19 cellular contexts compared by ENCODE assay signal in the genomic region with DNA sequence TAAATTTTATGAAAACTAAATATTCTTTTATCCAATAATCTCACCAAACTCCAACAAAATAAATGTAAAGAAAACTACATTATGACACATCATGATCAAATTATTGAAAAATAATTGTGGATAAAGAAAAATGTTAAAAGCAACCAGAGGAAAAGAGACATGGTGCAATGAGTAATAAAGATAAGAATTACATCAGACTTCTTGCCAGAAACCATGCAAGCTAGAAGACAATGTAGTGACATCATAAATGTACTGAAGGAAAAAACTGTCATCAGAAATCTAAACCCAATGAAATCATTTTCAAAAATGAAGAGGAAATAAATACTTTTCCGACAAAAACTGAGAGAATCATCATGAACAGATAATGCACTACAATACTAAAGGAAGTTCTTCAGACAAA.
DNase-seq lines count a peak whose midpoint lies in the region; ATAC-seq, FAIRE-seq and TF ChIP-seq lines count a peak whose summit lies in the region.
"Had no signal": no experiment of that assay in that cellular context is flagged by ENCODE, and none has a peak within 500 bp of the region (broad histone marks: within the 10 kb centered on the region; RNA-seq: fewer than 3 reads in every experiment).

No MANE protein-coding gene starts in this region.

- no peaks in the 10 kb centered on the region for H4K20me1 ChIP-seq in IMR-90 (ENCODE audit: insufficient read depth, low read length)

- H3K18ac ChIP-seq in IMR-90 (ENCODE audit: low read depth, low read length), result no peak overlapping the region

- no peak overlapping the region for H2BK20ac ChIP-seq in IMR-90 (ENCODE audit: low read depth, low read length)

- H3K9ac ChIP-seq in IMR-90 (ENCODE audit: low read depth, low read length), result no peak overlapping the region

- no peaks in the 10 kb centered on the region for H3K9me1 ChIP-seq in IMR-90 (ENCODE audit: insufficient read depth, low read length)

- H4K91ac ChIP-seq in IMR-90 (ENCODE audit: insufficient read depth, low read depth, low read length), result no peak overlapping the region

- H4K5ac ChIP-seq in IMR-90 (ENCODE audit: low read depth, low read length), result no peak overlapping the region

- DNase-seq in EL, result peak; percentile 15
- DNase-seq in IMR-90, result peak; percentile 40
- peak; percentile 31 for DNase-seq in choroid plexus epithelial cell (ENCODE audit: low read depth)
- DNase-seq in effector CD4-positive, alpha-beta T cell, result no peak
- DNase-seq: ACHN; C1 segment of cervical spinal cord; CD8-positive, alpha-beta memory T cell; DMS79 treated with DMSO at 0.1 percent for 48 hours; GDM1; NCI-H1417; NCI-H187; NCI-H2107; NCI-H510A; NCI-H774; SHP77 treated with DMSO at 0.1 percent for 48 hours had no signal

- BruUV-seq in IMR-90 (replicated peaks; lab: Mats Ljungman, UMichigan), result no TSS peak

- no peak overlapping the region for H2BK120ac ChIP-seq in IMR-90 (ENCODE audit: low read depth, low read length)

- ATAC-seq in IMR-90 (ENCODE audit: low read depth) (no peak), GM19395 (IDR thresholded peaks at IDR 0.05; ENCODE audit: unreplicated experiment) (no peak), GM18907 (IDR thresholded peaks at IDR 0.05; ENCODE audit: unreplicated experiment) (no peak)

- no peak overlapping the region for H2BK15ac ChIP-seq in IMR-90 (ENCODE audit: low read depth, low read length)

- no peak overlapping the region for H2BK5ac ChIP-seq in IMR-90 (ENCODE audit: low read depth, low read length, poor library complexity, severe bottlenecking)

- H2AFZ ChIP-seq in IMR-90 (replicated peaks; ENCODE audit: low read length, poor library complexity), result no peak overlapping the region

- no peak overlapping the region for H3K4ac ChIP-seq in IMR-90 (ENCODE audit: low read depth, low read length)

- H3K4me2 ChIP-seq in IMR-90 (ENCODE audit: low read depth, low read length), result no peak overlapping the region

- dilution Hi-C loops in IMR-90 (cut with HindIII; ENCODE audit: low sequenced_read_pairs, unreplicated experiment), result no loop called here

- H3K4me1 ChIP-seq in IMR-90 (ENCODE audit: control insufficient read depth, insufficient read depth, low read length), result no peaks in the 10 kb centered on the region

- no peak for TF ChIP-seq RAD21 in IMR-90 (IDR thresholded peaks at IDR 0.05; ENCODE audit: low read length)

- POLR2A ChIA-PET in IMR-90 (lab: Charles Lee; ENCODE audit: unreplicated experiment), result no interaction called here

- no peak overlapping the region for H4K8ac ChIP-seq in IMR-90 (ENCODE audit: low read depth in 2 of 2, low read length in 2 of 2)

- CTCF ChIA-PET in IMR-90 (lab: Yijun Ruan, JAX), result no interaction called here

- no peak overlapping the region for H2AK9ac ChIP-seq in IMR-90 (replicated peaks; ENCODE audit: low read depth, low read length, poor library complexity)

- H3K56ac ChIP-seq in IMR-90 (ENCODE audit: extremely low read depth, insufficient read depth, low read length), result no peak overlapping the region

- H2AK5ac ChIP-seq in IMR-90 (ENCODE audit: low read depth, low read length), result no peak overlapping the region

- H3K4me3 ChIP-seq in IMR-90 (ENCODE audit: insufficient read depth, low read depth, low read length), result no peak overlapping the region
- no peak overlapping the region for H3K4me3 ChIP-seq in choroid plexus epithelial cell (ENCODE audit: low read depth, low read length)

- no peak overlapping the region for H3K23ac ChIP-seq in IMR-90 (ENCODE audit: low read depth, low read length)

- H3K36me3 ChIP-seq in IMR-90 (ENCODE audit: control insufficient read depth, insufficient read depth, low read length), result no peaks in the 10 kb centered on the region

- WGBS in IMR-90 (ENCODE audit: extremely low coverage in 2 of 2, insufficient read length in 1 of 2), 2 experiments, result no CpG with 5 or more reads among the region's 1 CpG

- TF ChIP-seq CTCF in IMR-90 (conservative IDR thresholded peaks at IDR 0.05; ENCODE audit: low read depth, low read length) (no peak), choroid plexus epithelial cell (conservative IDR thresholded peaks at IDR 0.05; ENCODE audit: low read depth, low read length) (no peak)

- H3K14ac ChIP-seq in IMR-90 (replicated peaks; ENCODE audit: low read depth, low read length), result no peak overlapping the region

- intact Hi-C loops in IMR-90 (cut with micrococcal nuclease), result no loop called here

- H3K9me3 ChIP-seq in IMR-90 (ENCODE audit: control insufficient read depth, insufficient read depth, low read length), result no peaks in the 10 kb centered on the region

- in situ Hi-C loops in IMR-90 (cut with MboI; ENCODE audit: low sequenced_read_pairs), result no loop called here

- no peak overlapping the region for H3K27ac ChIP-seq in IMR-90 (ENCODE audit: insufficient read depth, low read length)

- TF ChIP-seq POLR2A in IMR-90 (IDR thresholded peaks at IDR 0.05; ENCODE audit: low read depth, low read length), result no peak

- peak; percentile 91 for FAIRE-seq in islet of Langerhans (lab: Jason Lieb, UNC)
- FAIRE-seq: H54 had no signal

- H3K79me1 ChIP-seq in IMR-90 (ENCODE audit: low read depth in 1 of 2, low read length in 2 of 2), result no peaks in the 10 kb centered on the region

- H3K27me3 ChIP-seq in IMR-90 (ENCODE audit: control insufficient read depth, insufficient read depth, low read length), result no peaks in the 10 kb centered on the region

TF ChIP-seq in IMR-90, 13 proteins besides CTCF, POLR2A, EP300 and RAD21:
- TF ChIP-seq MAZ (IDR thresholded peaks at IDR 0.05; ENCODE audit: borderline replicate concordance, low read depth, low read length), result no peak
- no peak for TF ChIP-seq CHD1 (IDR thresholded peaks at IDR 0.05; ENCODE audit: low read depth, low read length)
- no peak for TF ChIP-seq NFE2L2 (IDR thresholded peaks at IDR 0.05; ENCODE audit: low read depth, low read length)
- no peak for TF ChIP-seq FOS (IDR thresholded peaks at IDR 0.05; ENCODE audit: low read depth, low read length)
- peak; percentile 53; the same call in 1 of the 2 replicates for TF ChIP-seq CEBPB (IDR thresholded peaks at IDR 0.05; ENCODE audit: low read depth, low read length)
- TF ChIP-seq SMC3 (IDR thresholded peaks at IDR 0.05; ENCODE audit: low read depth, low read length), result no peak
TF ChIP-seq in IMR-90: peak in this region for 1.
